Comparison of ENCODE assay signal across 3 cellular contexts in the genomic region with DNA sequence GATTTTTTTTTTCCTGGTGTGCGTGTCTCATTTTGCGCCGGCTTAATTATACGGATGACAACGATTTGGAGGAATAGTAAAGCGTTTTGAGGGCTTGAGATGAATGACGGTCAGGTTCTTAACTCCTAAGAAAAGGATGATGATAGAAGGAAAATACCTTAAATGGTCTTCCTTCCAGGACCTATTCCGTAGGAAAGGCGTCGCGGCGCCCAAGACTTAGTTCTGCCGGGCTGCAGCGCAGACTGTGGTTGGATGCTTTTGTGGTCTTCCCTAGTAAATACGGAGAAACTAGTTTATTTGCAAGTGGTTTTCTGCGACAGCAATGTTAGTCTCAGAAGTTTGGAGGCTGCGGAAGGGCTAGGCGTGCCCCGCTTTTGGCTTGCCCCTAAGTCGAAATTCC.
A peak's percentile ranks its signal among the peaks of the same experiment; 100 is the strongest.
TF ChIP-seq lines count a peak whose summit lies in the region.

No MANE protein-coding gene starts in this region.

TF ChIP-seq in GM23338, 12 proteins besides CTCF, POLR2A, EP300 and RAD21:
- no peak for TF ChIP-seq ZNF114 (CRISPR knock-in tag; IDR thresholded peaks at IDR 0.05)

TF ChIP-seq in endothelial cell of umbilical vein, 7 proteins besides CTCF, POLR2A, EP300 and RAD21:
- no peak for TF ChIP-seq MYC (IDR thresholded peaks at IDR 0.05; ENCODE audit: low read depth, low read length)
- TF ChIP-seq FOS (IDR thresholded peaks at IDR 0.05; ENCODE audit: borderline replicate concordance, insufficient read depth, low read length) = no peak
- no peak for TF ChIP-seq POLR2AphosphoS5 (IDR thresholded peaks at IDR 0.05; ENCODE audit: insufficient read depth, low read depth, low read length)
- TF ChIP-seq EZH2 (IDR thresholded peaks at IDR 0.05; ENCODE audit: borderline replicate concordance, low read depth, low read length, severe bottlenecking) = peak; percentile 23

TF ChIP-seq in HepG2, 621 proteins besides CTCF, POLR2A, EP300 and RAD21:
- TF ChIP-seq ATF7-NPFF (CRISPR knock-in tag; IDR thresholded peaks at IDR 0.05; ENCODE audit: low read depth) (no peak), BCL6 (CRISPR knock-in tag; IDR thresholded peaks at IDR 0.05) (no peak), HES4 (CRISPR knock-in tag; IDR thresholded peaks at IDR 0.05; ENCODE audit: borderline replicate concordance) (no peak), POGZ (CRISPR knock-in tag; IDR thresholded peaks at IDR 0.05) (no peak), ZNF260 (CRISPR knock-in tag; IDR thresholded peaks at IDR 0.05; ENCODE audit: borderline replicate concordance, low read depth) (no peak), KMT2B (CRISPR knock-in tag; IDR thresholded peaks at IDR 0.05) (no peak), HNF4A (CRISPR knock-in tag; IDR thresholded peaks at IDR 0.05) (no peak), TRIM24 (CRISPR knock-in tag; IDR thresholded peaks at IDR 0.05) (no peak), IRX3 (CRISPR knock-in tag; IDR thresholded peaks at IDR 0.05; ENCODE audit: borderline replicate concordance, low read depth) (no peak), PRMT3 (CRISPR knock-in tag; IDR thresholded peaks at IDR 0.05; ENCODE audit: borderline replicate concordance, low read depth) (no peak), ZMYM3 (CRISPR knock-in tag; IDR thresholded peaks at IDR 0.05) (no peak), ARNTL (CRISPR knock-in tag; IDR thresholded peaks at IDR 0.05) (no peak)
- TF ChIP-seq, protein P1, sequence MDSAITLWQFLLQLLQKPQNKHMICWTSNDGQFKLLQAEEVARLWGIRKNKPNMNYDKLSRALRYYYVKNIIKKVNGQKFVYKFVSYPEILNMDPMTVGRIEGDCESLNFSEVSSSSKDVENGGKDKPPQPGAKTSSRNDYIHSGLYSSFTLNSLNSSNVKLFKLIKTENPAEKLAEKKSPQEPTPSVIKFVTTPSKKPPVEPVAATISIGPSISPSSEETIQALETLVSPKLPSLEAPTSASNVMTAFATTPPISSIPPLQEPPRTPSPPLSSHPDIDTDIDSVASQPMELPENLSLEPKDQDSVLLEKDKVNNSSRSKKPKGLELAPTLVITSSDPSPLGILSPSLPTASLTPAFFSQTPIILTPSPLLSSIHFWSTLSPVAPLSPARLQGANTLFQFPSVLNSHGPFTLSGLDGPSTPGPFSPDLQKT (CRISPR knock-in tag; IDR thresholded peaks at IDR 0.05; ENCODE audit: borderline replicate concordance) = no peak
- TF ChIP-seq, protein P2, sequence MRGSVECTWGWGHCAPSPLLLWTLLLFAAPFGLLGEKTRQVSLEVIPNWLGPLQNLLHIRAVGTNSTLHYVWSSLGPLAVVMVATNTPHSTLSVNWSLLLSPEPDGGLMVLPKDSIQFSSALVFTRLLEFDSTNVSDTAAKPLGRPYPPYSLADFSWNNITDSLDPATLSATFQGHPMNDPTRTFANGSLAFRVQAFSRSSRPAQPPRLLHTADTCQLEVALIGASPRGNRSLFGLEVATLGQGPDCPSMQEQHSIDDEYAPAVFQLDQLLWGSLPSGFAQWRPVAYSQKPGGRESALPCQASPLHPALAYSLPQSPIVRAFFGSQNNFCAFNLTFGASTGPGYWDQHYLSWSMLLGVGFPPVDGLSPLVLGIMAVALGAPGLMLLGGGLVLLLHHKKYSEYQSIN (CRISPR knock-in tag; IDR thresholded peaks at IDR 0.05; ENCODE audit: borderline replicate concordance) = no peak
- TF ChIP-seq, protein P3, sequence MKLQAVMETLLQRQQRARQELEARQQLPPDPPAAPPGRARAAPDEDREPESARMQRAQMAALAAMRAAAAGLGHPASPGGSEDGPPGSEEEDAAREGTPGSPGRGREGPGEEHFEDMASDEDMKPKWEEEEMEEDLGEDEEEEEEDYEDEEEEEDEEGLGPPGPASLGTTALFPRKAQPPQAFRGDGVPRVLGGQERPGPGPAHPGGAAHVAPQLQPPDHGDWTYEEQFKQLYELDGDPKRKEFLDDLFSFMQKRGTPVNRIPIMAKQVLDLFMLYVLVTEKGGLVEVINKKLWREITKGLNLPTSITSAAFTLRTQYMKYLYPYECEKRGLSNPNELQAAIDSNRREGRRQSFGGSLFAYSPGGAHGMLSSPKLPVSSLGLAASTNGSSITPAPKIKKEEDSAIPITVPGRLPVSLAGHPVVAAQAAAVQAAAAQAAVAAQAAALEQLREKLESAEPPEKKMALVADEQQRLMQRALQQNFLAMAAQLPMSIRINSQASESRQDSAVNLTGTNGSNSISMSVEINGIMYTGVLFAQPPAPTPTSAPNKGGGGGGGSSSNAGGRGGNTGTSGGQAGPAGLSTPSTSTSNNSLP (IDR thresholded peaks at IDR 0.05; ENCODE audit: low read depth, low read length) = no peak
- TF ChIP-seq, protein P4, sequence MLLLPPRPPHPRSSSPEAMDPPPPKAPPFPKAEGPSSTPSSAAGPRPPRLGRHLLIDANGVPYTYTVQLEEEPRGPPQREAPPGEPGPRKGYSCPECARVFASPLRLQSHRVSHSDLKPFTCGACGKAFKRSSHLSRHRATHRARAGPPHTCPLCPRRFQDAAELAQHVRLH (CRISPR knock-in tag; IDR thresholded peaks at IDR 0.05; ENCODE audit: borderline replicate concordance, low read depth) = no peak
